Comparison of ENCODE assay signal across 16 cellular contexts in the genomic region with DNA sequence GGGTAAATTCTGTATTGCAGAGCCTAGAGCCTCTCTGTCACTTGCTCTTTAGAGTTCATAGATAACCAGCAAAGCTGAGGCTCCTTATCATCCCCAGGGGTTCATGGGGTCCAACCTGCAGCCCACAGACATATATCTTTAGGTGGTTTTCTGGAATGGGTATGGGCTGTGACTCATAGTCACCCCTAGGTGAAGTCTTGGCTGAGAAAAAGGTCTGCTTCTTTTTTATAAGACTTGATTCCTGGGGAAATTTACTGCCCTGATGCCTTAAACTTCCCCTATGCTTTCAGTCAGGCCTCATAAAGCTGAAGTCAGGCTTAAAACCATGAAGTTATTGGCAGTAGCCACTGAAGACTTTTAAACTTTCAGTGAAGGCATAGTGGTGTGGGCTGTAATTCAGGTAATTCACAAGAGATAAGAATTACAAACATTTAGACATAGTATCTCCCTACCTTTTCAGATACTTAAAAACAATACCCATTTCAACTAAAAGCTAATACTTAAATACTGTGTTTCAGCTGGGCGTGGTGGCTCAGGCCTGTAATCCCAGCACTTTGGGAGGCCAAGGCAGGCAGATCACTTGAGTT. TPM values are rescaled to one million over a fixed set of nuclear protein-coding genes. Genes with fewer than 3 reads are reported as not detected.
DNase-seq lines count a peak whose midpoint lies in the region; ATAC-seq, FAIRE-seq and TF ChIP-seq lines count a peak whose summit lies in the region.
"Had no signal": no experiment of that assay in that cellular context is flagged by ENCODE, and none has a peak within 500 bp of the region (broad histone marks: within the 10 kb centered on the region; RNA-seq: fewer than 3 reads in every experiment).

No MANE protein-coding gene starts in this region.

- intact Hi-C loops in CD4-positive, alpha-beta T cell (cut with DNase I, micrococcal nuclease) = no loop called here
- intact Hi-C loops in PC-3 (cut with micrococcal nuclease) = no loop called here
- intact Hi-C loops in pancreas (cut with DNase I) = no loop called here
- intact Hi-C loops in aorta (cut with DNase I) = no loop called here

- H3K36me3 Mint-ChIP-seq in CD4-positive, alpha-beta T cell (ENCODE audit: low read depth) = peaks cover 26% of the 10 kb centered on the region

- H3K36me3 ChIP-seq in PC-3 (ENCODE audit: low read depth, low read length) (no peaks in the 10 kb centered on the region), pancreas (no peaks in the 10 kb centered on the region), aorta (ENCODE audit: control insufficient read depth in 1 of 2, insufficient read depth in 2 of 2, low read length in 1 of 2) (peaks cover 0 to 5% of the 10 kb centered on the region in 2 donors)

- no peak overlapping the region for H2AFZ ChIP-seq in PC-3 (ENCODE audit: low read length)
- H2AFZ ChIP-seq: PC-9 had no signal

- no peaks in the 10 kb centered on the region for H3K9me3 ChIP-seq in CD4-positive, alpha-beta T cell (ENCODE audit: control insufficient read depth, low read length)
- H3K9me3 ChIP-seq in PC-3 (ENCODE audit: low read length) = no peaks in the 10 kb centered on the region
- H3K9me3 ChIP-seq in pancreas = no peaks in the 10 kb centered on the region
- no peaks in the 10 kb centered on the region for H3K9me3 ChIP-seq in aorta (ENCODE audit: control insufficient read depth, low read length)

- H3K27me3 Mint-ChIP-seq in CD4-positive, alpha-beta T cell = no peaks in the 10 kb centered on the region
- H3K27me3 Mint-ChIP-seq: activated naive CD8-positive, alpha-beta T cell treated with anti-CD3 and anti-CD28 coated beads, Interleukin-2, amount 10 ng/mL, durations not matched to agents 7 days and 5 days had no signal

- H3K4me3 ChIP-seq in PC-3 (ENCODE audit: low read length) (no peak overlapping the region), pancreas (no peak overlapping the region), aorta (ENCODE audit: low read length in 2 of 2) (no peak overlapping the region)
- H3K4me3 ChIP-seq: PC-9 had no signal

- FAIRE-seq in pancreas (lab: Jason Lieb, UNC) = no peak
- FAIRE-seq: GM12892 had no signal

- peak overlapping the region; percentile 95 for H3K27ac Mint-ChIP-seq in CD4-positive, alpha-beta T cell
- H3K27ac Mint-ChIP-seq: activated naive CD8-positive, alpha-beta T cell treated with anti-CD3 and anti-CD28 coated beads, Interleukin-2, amount 10 ng/mL, durations not matched to agents 7 days and 5 days had no signal

- H3K79me2 ChIP-seq in PC-3 (ENCODE audit: low read length) = 0 out of 2 replicates have a peak, but pooled peaks cover 19% of the 10 kb centered on the region

- no peaks in the 10 kb centered on the region for H3K27me3 ChIP-seq in CD4-positive, alpha-beta T cell (ENCODE audit: control insufficient read depth, insufficient read depth, low read length)
- H3K27me3 ChIP-seq in PC-3 (ENCODE audit: low read length) (no peaks in the 10 kb centered on the region), pancreas (no peaks in the 10 kb centered on the region), aorta (ENCODE audit: control insufficient read depth in 1 of 2, insufficient read depth in 2 of 2, low read length in 1 of 2) (no peaks in the 10 kb centered on the region)

- 39 to 43% methylated on average over 1 of the region's 1 CpG for WGBS in pancreas, 2 donors
- 95 to 96% methylated on average over 1 of the region's 1 CpG for WGBS in aorta, 2 donors

- POLR2A ChIA-PET in CD4-positive, alpha-beta T cell (lab: Charles Lee) = interaction anchor here (2.5 kb wide), 1 partner anchor 47 kb away, joined by 8 read pairs; a partner anchor contains a TSS
- POLR2A ChIA-PET in PC-3 (lab: Charles Lee; ENCODE audit: unreplicated experiment) = interaction anchor here (0.5 kb wide), 1 partner anchor 9 kb away, joined by 3 read pairs; no protein-coding TSS in a partner anchor

- TF ChIP-seq CTCF in CD4-positive, alpha-beta T cell (IDR thresholded peaks at IDR 0.05) = no peak
- no peak for TF ChIP-seq CTCF in PC-3 (conservative IDR thresholded peaks at IDR 0.05; ENCODE audit: low read depth, low read length)
- TF ChIP-seq CTCF in pancreas (IDR thresholded peaks at IDR 0.05) = no peak

- no peak overlapping the region for H3K9ac ChIP-seq in PC-3 (ENCODE audit: low read length)

- CTCF ChIA-PET in CD4-positive, alpha-beta T cell (lab: Charles Lee) = interaction anchor here (1.6 to 1.8 kb wide), 2 partner anchors 10 to 49 kb away, joined by 4 read pairs; no protein-coding TSS in a partner anchor
- CTCF ChIA-PET in PC-3 (lab: Charles Lee) = no interaction called here

- H3K4me1 ChIP-seq in PC-3 (ENCODE audit: insufficient read depth, low read length) (peaks cover 17% of the 10 kb centered on the region), pancreas (peaks cover 27 to 35% (median 29%) of the 10 kb centered on the region in 3 donors), aorta (ENCODE audit: control insufficient read depth in 1 of 2, insufficient read depth in 2 of 2, low read length in 2 of 2) (peaks cover 0 to 5% of the 10 kb centered on the region in 2 donors)

- no TSS peak for BruUV-seq in PC-3 (replicated peaks; lab: Mats Ljungman, UMichigan)

- DNase-seq in CD4-positive, alpha-beta T cell = no peak
- no peak for DNase-seq in PC-3
- DNase-seq in epithelial cell of prostate (ENCODE audit: low read depth, low spot score) = no peak
- no peak for DNase-seq in pancreas
- DNase-seq in stimulated activated CD4-positive, alpha-beta T cell treated with anti-CD3 and anti-CD28 coated beads, Interleukin-2, amount 100 ng/mL, for 24 hours = no peak
- DNase-seq in aorta = no peak
- no peak for DNase-seq in globus pallidus (ENCODE audit: low spot score)
- no peak for DNase-seq in activated effector memory CD4-positive, alpha-beta T cell treated with anti-CD3 and anti-CD28 coated beads, Interleukin-2, amount 50 U/mL, for 16 hours
- DNase-seq: activated naive CD8-positive, alpha-beta T cell treated with anti-CD3 and anti-CD28 coated beads, Interleukin-2, amount 10 ng/mL, durations not matched to agents 7 days and 5 days; foreskin fibroblast; NCI-H2029 treated with DMSO at 0.1 percent for 48 hours; NCI-H526 treated with DMSO at 0.1 percent for 48 hours; PC-9 had no signal

- no peaks in the 10 kb centered on the region for H3K9me2 ChIP-seq in PC-3 (replicated peaks; ENCODE audit: low read length)

- H3K4me2 ChIP-seq in PC-3 (ENCODE audit: low read length) = no peak overlapping the region

- no peak for ATAC-seq in CD4-positive, alpha-beta T cell (ENCODE audit: poor library complexity)
- ATAC-seq in PC-3 (peak; percentile 38), pancreas (peak; percentile 20 to 63 (median 40)), aorta (ENCODE audit: low FRiP score) (no peak)
- ATAC-seq: activated CD4-positive, CD25-positive, alpha-beta regulatory T cell treated with anti-CD3 and anti-CD28 coated beads, Interleukin-2, amount 50 U/mL, for 24 hours; HCT116 had no signal

- no peak overlapping the region for H3K4me3 Mint-ChIP-seq in CD4-positive, alpha-beta T cell
- H3K4me3 Mint-ChIP-seq: activated naive CD8-positive, alpha-beta T cell treated with anti-CD3 and anti-CD28 coated beads, Interleukin-2, amount 10 ng/mL, durations not matched to agents 7 days and 5 days had no signal

- H3K27ac ChIP-seq in CD4-positive, alpha-beta T cell (ENCODE audit: low read depth, low read length) = no peak overlapping the region
- H3K27ac ChIP-seq in PC-3 (ENCODE audit: low read length) (no peak overlapping the region), epithelial cell of prostate (peak overlapping the region; percentile 35), pancreas (peak overlapping the region in 2 of 4 donors; percentile 43 to 45), aorta (ENCODE audit: low read depth in 1 of 2, low read length in 2 of 2) (no peak overlapping the region)

- no peaks in the 10 kb centered on the region for H3K9me3 Mint-ChIP-seq in CD4-positive, alpha-beta T cell
- H3K9me3 Mint-ChIP-seq: activated naive CD8-positive, alpha-beta T cell treated with anti-CD3 and anti-CD28 coated beads, Interleukin-2, amount 10 ng/mL, durations not matched to agents 7 days and 5 days had no signal

- H4K20me1 ChIP-seq in PC-3 (ENCODE audit: low read length) = no peaks in the 10 kb centered on the region

- H3F3A ChIP-seq in PC-3 (ENCODE audit: low read length, unreplicated experiment) = no peaks in the 10 kb centered on the region

- H3K4me1 Mint-ChIP-seq in CD4-positive, alpha-beta T cell (ENCODE audit: low read depth) = peaks cover 50% of the 10 kb centered on the region

RNA-seq across cellular contexts. Expression of a gene that starts 46.8 kb away (rescaled TPM):
- 10 to 100 TPM; 24.1 to 24.9 TPM for total RNA-seq in CD4-positive, alpha-beta T cell
- total RNA-seq in PC-3 (2014; rRNA removed) = 13.6 and 14.0 TPM in 2 replicates
- 10 to 100 TPM; 19.6 to 28.2 (median 23.9) TPM for total RNA-seq in pancreas
- 10 to 100 TPM in 1 of 2 donors, 1 to 10 TPM in 1; 8.8 to 14.4 TPM for polyA plus RNA-seq in pancreas
- 10 to 100 TPM; 14.8 to 19.7 TPM for total RNA-seq in aorta
- 10 to 100 TPM in 1 of 2 donors, 1 to 10 TPM in 1; 5.0 to 12.4 TPM for polyA plus RNA-seq in aorta

RNA-seq across cellular contexts. Expression of a gene that starts 56.9 kb away (rescaled TPM):
- total RNA-seq in CD4-positive, alpha-beta T cell = 1 to 10 TPM in 1 of 2 experiments, under 1 TPM in 1; 0.25 to 1.1 TPM
- 1.1 and 1.4 TPM in 2 replicates for total RNA-seq in PC-3 (2014; rRNA removed)
- under 1 TPM; 0.24 to 0.90 (median 0.49) TPM for total RNA-seq in pancreas
- under 1 TPM; 0.23 to 0.53 TPM for polyA plus RNA-seq in pancreas
- total RNA-seq in aorta = under 1 TPM in 1 of 2 donors, not detected in 1; 0.69 TPM
- polyA plus RNA-seq in aorta = not detected

Comparison
In these comparisons a context has a peak if more than half of its experiments do, and no peak if none do; other contexts are left out.
1. ATAC-seq: peak in PC-3 (single experiment) and pancreas (4 of 4); none in CD4-positive, alpha-beta T cell (single experiment) and aorta (single experiment).